Comparison of ENCODE assay signal across 17 cellular contexts in the genomic region with DNA sequence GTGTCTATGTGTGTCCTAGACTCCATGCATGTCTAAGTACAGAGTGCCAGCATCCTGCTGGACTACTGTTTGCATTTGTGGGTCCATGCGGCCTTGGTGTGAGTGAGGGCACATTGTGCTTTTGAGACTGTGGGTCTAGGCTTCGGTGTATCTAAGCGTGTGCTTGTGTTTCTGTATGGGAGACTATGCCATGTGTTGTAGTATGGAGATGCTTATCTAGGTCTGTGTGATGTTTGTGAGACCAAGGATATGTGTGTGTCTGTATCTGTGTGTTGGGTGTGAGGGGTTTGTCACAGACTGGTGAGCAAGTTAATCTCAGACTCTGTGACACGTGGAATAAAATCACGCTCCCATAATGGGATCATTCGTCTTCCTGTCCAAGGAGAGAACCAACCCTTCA. TPM values are rescaled to one million over a fixed set of nuclear protein-coding genes. Genes with fewer than 3 reads are reported as not detected.
A peak's percentile ranks its signal among the peaks of the same experiment; 100 is the strongest.
DNase-seq lines count a peak whose midpoint lies in the region; ATAC-seq and TF ChIP-seq lines count a peak whose summit lies in the region.
"Had no signal": no experiment of that assay in that cellular context is flagged by ENCODE, and none has a peak within 500 bp of the region (broad histone marks: within the 10 kb centered on the region; RNA-seq: fewer than 3 reads in every experiment).

No MANE protein-coding gene starts in this region.

- no peak overlapping the region for H2BK5ac ChIP-seq in mesenchymal stem cell (ENCODE audit: low read depth, low read length, poor library complexity, severe bottlenecking)

- H3K4ac ChIP-seq in mesenchymal stem cell (ENCODE audit: low read depth in 1 of 2, low read length in 2 of 2), result peak overlapping the region in 1 of 2 experiments; percentile 29

- H3K18ac ChIP-seq in mesenchymal stem cell (ENCODE audit: low read depth in 1 of 2, low read length in 2 of 2), result peak overlapping the region in 1 of 2 experiments; percentile 13

- peaks cover 0 to 7% of the 10 kb centered on the region in 2 experiments; a peak in 2 of 4 replicates for H3K36me3 ChIP-seq in HCT116 (ENCODE audit: control insufficient read depth in 1 of 2, insufficient read depth in 2 of 2, low read length in 2 of 2)
- peaks cover 0 to 5% of the 10 kb centered on the region in 2 donors for H3K36me3 ChIP-seq in ascending aorta
- H3K36me3 ChIP-seq in mesenchymal stem cell (ENCODE audit: control insufficient read depth in 1 of 2, insufficient read depth in 2 of 2, low read depth in 1 of 2, low read length in 2 of 2), result peaks cover 9 to 39% of the 10 kb centered on the region in 2 experiments
- H3K36me3 ChIP-seq in subcutaneous abdominal adipose tissue (ENCODE audit: control insufficient read depth in 5 of 5, insufficient read depth in 5 of 5, low read length in 5 of 5), result peaks cover 0 to 13% (median 8%) of the 10 kb centered on the region in 5 donors

- H3K27ac ChIP-seq in HCT116 (ENCODE audit: low read depth, low read length), result peak overlapping the region; percentile 47; the same call in 1 of the 2 replicates
- H3K27ac ChIP-seq in ascending aorta, result peak overlapping the region; percentile 82 to 86
- H3K27ac ChIP-seq in mesenchymal stem cell (ENCODE audit: low read length, poor library complexity, severe bottlenecking), result peak overlapping the region; percentile 13
- H3K27ac ChIP-seq in subcutaneous abdominal adipose tissue (ENCODE audit: low read depth, low read length), result peak overlapping the region; percentile 22
- H3K27ac ChIP-seq: PC-9 had no signal

- H3K9me2 ChIP-seq in HCT116 (ENCODE audit: insufficient read depth), result no peaks in the 10 kb centered on the region

- no peak overlapping the region for H3K9ac ChIP-seq in HCT116 (ENCODE audit: low read length)
- peak overlapping the region; percentile 28 for H3K9ac ChIP-seq in mesenchymal stem cell (ENCODE audit: low read length)
- H3K9ac ChIP-seq in subcutaneous abdominal adipose tissue (ENCODE audit: low read length in 5 of 5), result no peak overlapping the region

- POLR2A ChIA-PET in HCT116 (lab: Charles Lee), result no interaction called here

- peak overlapping the region in 1 of 2 experiments; percentile 64 for H2BK12ac ChIP-seq in mesenchymal stem cell (ENCODE audit: low read length in 2 of 2)

- TF ChIP-seq CTCF in HCT116 (IDR thresholded peaks at IDR 0.05 in 2 of 3, conservative IDR thresholded peaks at IDR 0.05 in 1 of 3; ENCODE audit: borderline replicate concordance in 1 of 3, insufficient read depth in 1 of 3, low read depth in 2 of 3, low read length in 2 of 3), result no peak
- no peak for TF ChIP-seq CTCF in ascending aorta (IDR thresholded peaks at IDR 0.05)

- no peaks in the 10 kb centered on the region for H3K9me3 ChIP-seq in HCT116 (ENCODE audit: control insufficient read depth in 1 of 2, insufficient read depth in 1 of 2, low read depth in 1 of 2, low read length in 2 of 2)
- H3K9me3 ChIP-seq in ascending aorta, result no peaks in the 10 kb centered on the region
- H3K9me3 ChIP-seq in mesenchymal stem cell (ENCODE audit: control insufficient read depth, low read length), result no peaks in the 10 kb centered on the region
- H3K9me3 ChIP-seq in subcutaneous abdominal adipose tissue (ENCODE audit: control insufficient read depth in 5 of 5, low read length in 5 of 5), result no peaks in the 10 kb centered on the region

- H4K91ac ChIP-seq in mesenchymal stem cell (ENCODE audit: low read length), result peak overlapping the region; percentile 81

- no TSS peak for BruUV-seq in HCT116 (replicated peaks; lab: Mats Ljungman, UMichigan)

- H3K4me2 ChIP-seq in HCT116 (ENCODE audit: low read length) (no peak overlapping the region), mesenchymal stem cell (ENCODE audit: low read length, poor library complexity, severe bottlenecking) (no peak overlapping the region)
- H3K4me2 ChIP-seq: PC-9 had no signal

- H3K4me1 ChIP-seq in HCT116 (ENCODE audit: control insufficient read depth in 1 of 2, insufficient read depth in 2 of 2, low read length in 2 of 2), result peaks cover 23 to 35% of the 10 kb centered on the region in 2 experiments
- H3K4me1 ChIP-seq in ascending aorta, result peaks cover 21 to 67% of the 10 kb centered on the region in 2 donors
- H3K4me1 ChIP-seq in mesenchymal stem cell (ENCODE audit: control insufficient read depth, insufficient read depth, low read depth, low read length), result peaks cover 80% of the 10 kb centered on the region
- peaks cover 0 to 56% (median 45%) of the 10 kb centered on the region in 5 donors for H3K4me1 ChIP-seq in subcutaneous abdominal adipose tissue (ENCODE audit: control insufficient read depth in 5 of 5, insufficient read depth in 5 of 5, low read length in 5 of 5)

- no peak overlapping the region for H2BK120ac ChIP-seq in mesenchymal stem cell (ENCODE audit: low read depth, low read length)

- no peak for TF ChIP-seq RAD21 in HCT116 (IDR thresholded peaks at IDR 0.05; ENCODE audit: low read depth)

- H2AK5ac ChIP-seq in mesenchymal stem cell (ENCODE audit: low read length, severe bottlenecking), result no peak overlapping the region

- peaks cover 63% of the 10 kb centered on the region for H3K79me2 ChIP-seq in HCT116 (ENCODE audit: insufficient read depth, low read length)

- H3K27me3 ChIP-seq in HCT116 (ENCODE audit: insufficient read depth, low read length), result no peaks in the 10 kb centered on the region
- no peaks in the 10 kb centered on the region for H3K27me3 ChIP-seq in ascending aorta
- no peaks in the 10 kb centered on the region for H3K27me3 ChIP-seq in mesenchymal stem cell (ENCODE audit: control insufficient read depth in 1 of 2, insufficient read depth in 1 of 2, low read length in 2 of 2)
- no peaks in the 10 kb centered on the region for H3K27me3 ChIP-seq in subcutaneous abdominal adipose tissue (ENCODE audit: control insufficient read depth in 5 of 5, insufficient read depth in 4 of 5, low read length in 5 of 5)

- 96% methylated on average over 6 of the region's 6 CpGs for WGBS in mesenchymal stem cell

- CTCF ChIA-PET in HCT116 (lab: Charles Lee), result no interaction called here

- no peak overlapping the region for H2BK15ac ChIP-seq in mesenchymal stem cell (ENCODE audit: low read depth, poor library complexity, severe bottlenecking)

- no peak overlapping the region for H4K8ac ChIP-seq in mesenchymal stem cell (ENCODE audit: low read length)

- H2AFZ ChIP-seq in HCT116 (ENCODE audit: low read depth, low read length, poor library complexity, severe bottlenecking) (no peak overlapping the region), mesenchymal stem cell (ENCODE audit: low read depth, low read length) (no peak overlapping the region)
- H2AFZ ChIP-seq: PC-9 had no signal

- RAD21 ChIA-PET in HCT116 (lab: Charles Lee; ENCODE audit: low non-redundant PET in 1 of 2, low total read pairs in 2 of 2, uncharacterized antibody in 2 of 2, unreplicated experiment in 2 of 2), result no interaction called here

- 0 out of 2 replicates have a peak, but pooled peaks cover under 1% of the 10 kb centered on the region for H4K20me1 ChIP-seq in HCT116 (ENCODE audit: insufficient read depth)

- ATAC-seq in HCT116, result no peak
- ATAC-seq: natural killer cell, T-helper 17 cell had no signal

- no peak overlapping the region for H3K23ac ChIP-seq in mesenchymal stem cell (ENCODE audit: low read length in 2 of 2)

- H3K4me3 ChIP-seq in HCT116 (replicated peaks in 1 of 2; ENCODE audit: low read depth in 1 of 2, low read length in 2 of 2) (no peak overlapping the region), ascending aorta (no peak overlapping the region), mesenchymal stem cell (ENCODE audit: insufficient read depth in 1 of 2, low read depth in 1 of 2, low read length in 2 of 2) (no peak overlapping the region), subcutaneous abdominal adipose tissue (ENCODE audit: low read depth in 1 of 5, low read length in 5 of 5) (no peak overlapping the region)
- H3K4me3 ChIP-seq: PC-9 had no signal

- no peak for DNase-seq in HCT116 (ENCODE audit: low read depth, low spot score)
- DNase-seq in ascending aorta (ENCODE audit: low spot score in 2 of 2), result no peak
- no peak for DNase-seq in mesenchymal stem cell
- no peak for DNase-seq in DMS79 (lab: John Stamatoyannopoulos, UW)
- DNase-seq in DMS 273 treated with DMSO at 0.1 percent for 48 hours (lab: John Stamatoyannopoulos, UW), result no peak
- DNase-seq in cerebellum (ENCODE audit: low spot score), result no peak
- no peak for DNase-seq in NCI-H1436 (lab: John Stamatoyannopoulos, UW)
- DNase-seq: activated CD8-positive, alpha-beta memory T cell treated with anti-CD3 and anti-CD28 coated beads, Interleukin-2, amount 50 U/mL, for 4 hours; activated naive CD4-positive, alpha-beta T cell treated with anti-CD3 and anti-CD28 coated beads, Interleukin-2, amount 50 U/mL, for 16 hours; left colon; natural killer cell; NCI-H187 treated with DMSO at 0.1 percent for 48 hours; NCI-H524; T-helper 17 cell had no signal

- H3K79me1 ChIP-seq in mesenchymal stem cell (replicated peaks; ENCODE audit: low read length, poor library complexity, severe bottlenecking), result peaks cover 33% of the 10 kb centered on the region

- TF ChIP-seq POLR2A in HCT116 (IDR thresholded peaks at IDR 0.05; ENCODE audit: borderline replicate concordance, extremely low read depth, insufficient read depth, insufficient read length), result no peak

- intact Hi-C loops in HCT116 (cut with micrococcal nuclease), result no loop called here
- intact Hi-C loops in ascending aorta (cut with DNase I), result no loop called here

- H3K14ac ChIP-seq in mesenchymal stem cell (ENCODE audit: low read length in 2 of 2), result peak overlapping the region in 1 of 2 experiments; percentile 14

TF ChIP-seq in HCT116, 20 proteins besides CTCF, POLR2A, EP300 and RAD21 (continues in another document):
- TF ChIP-seq CBX3 (IDR thresholded peaks at IDR 0.05; ENCODE audit: low read depth), result no peak

RNA-seq across cellular contexts. Expression of a gene that starts 14.5 kb away (rescaled TPM):
- 33.7 TPM for total RNA-seq in HCT116 (2021; ENCODE audit: unreplicated experiment)
- 26.1 and 30.5 TPM in 2 replicates for polyA plus RNA-seq in HCT116 (2012)
- 205 TPM for total RNA-seq in ascending aorta
- polyA plus RNA-seq in mesenchymal stem cell (2013, experiment 1 of 2), result 27.0 TPM
- polyA plus RNA-seq in mesenchymal stem cell (2013, experiment 2 of 2), result 24.1 TPM
- total RNA-seq in cerebellum, result 26.5 TPM

RNA-seq across cellular contexts. Expression of a gene that starts 45.5 kb away (rescaled TPM):
- total RNA-seq in HCT116 (2021; ENCODE audit: unreplicated experiment) (not detected), ascending aorta (10.4 TPM), cerebellum (1.9 TPM)
- 0.04 TPM in 1 of 2 replicates, not detected in the other for polyA plus RNA-seq in HCT116 (2012)
- 0.04 TPM for polyA plus RNA-seq in mesenchymal stem cell (2013, experiment 1 of 2)
- 0.03 TPM for polyA plus RNA-seq in mesenchymal stem cell (2013, experiment 2 of 2)
- total RNA-seq: endothelial cell of umbilical vein, PC-9 had no signal

Comparison
In these comparisons a context has a peak if more than half of its experiments do, and no peak if none do; other contexts are left out.
1. H3K27ac ChIP-seq: peak in every context shown above with its lines; median percentile 84 in ascending aorta; 47 in HCT116; 22 in subcutaneous abdominal adipose tissue; 13 in mesenchymal stem cell.